In the genomic region with DNA sequence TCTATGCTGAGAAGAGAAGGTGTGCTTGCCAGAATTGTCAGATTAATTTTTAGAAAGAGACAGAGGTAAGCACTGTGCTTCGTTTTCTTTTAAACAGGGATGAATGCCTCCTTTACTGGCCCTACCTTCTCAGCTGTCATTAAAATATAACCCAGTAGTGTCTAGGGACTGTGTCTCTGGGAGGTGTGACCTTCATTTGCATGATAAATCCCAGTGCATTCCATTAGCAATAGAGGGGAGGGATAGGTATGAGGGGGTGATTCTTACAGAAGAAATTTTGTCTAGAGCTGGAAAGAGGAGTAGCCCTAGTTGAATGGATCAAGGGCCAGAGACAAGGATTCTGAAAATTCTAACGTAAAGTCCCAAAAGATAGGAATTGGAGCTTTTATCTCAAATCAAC, we compare ENCODE assay signal across 20 cellular contexts.
A peak's percentile ranks its signal among the peaks of the same experiment; 100 is the strongest.
DNase-seq lines count a peak whose midpoint lies in the region; ATAC-seq and TF ChIP-seq lines count a peak whose summit lies in the region.
"Had no signal": no experiment of that assay in that cellular context is flagged by ENCODE, and none has a peak within 500 bp of the region (broad histone marks: within the 10 kb centered on the region; RNA-seq: fewer than 3 reads in every experiment).

No MANE protein-coding gene starts in this region.

- peaks cover 68% of the 10 kb centered on the region for H3K4me1 ChIP-seq in HUES64 (ENCODE audit: insufficient read depth, low read length)
- peaks cover 29 to 93% (median 31%) of the 10 kb centered on the region in 3 donors for H3K4me1 ChIP-seq in gastroesophageal sphincter

- H3K4me3 ChIP-seq in HUES64 (ENCODE audit: low read length) (no peak overlapping the region), gastroesophageal sphincter (no peak overlapping the region)
- H3K4me3 ChIP-seq: PC-9 had no signal

- 20% methylated on average over 2 of the region's 2 CpGs for WGBS in HUES64
- WGBS in gastroesophageal sphincter (ENCODE audit: low coverage in 1 of 2), 2 donors = 70 to 75% methylated on average over 2 of the region's 2 CpGs

- peak overlapping the region in 2 of 3 experiments; percentile 82 to 100 for H3K27ac Mint-ChIP-seq in nephron
- H3K27ac Mint-ChIP-seq: CD14-positive monocyte had no signal

- no peaks in the 10 kb centered on the region for H3K36me3 ChIP-seq in HUES64 (ENCODE audit: insufficient read depth, low read length)
- no peaks in the 10 kb centered on the region for H3K36me3 ChIP-seq in gastroesophageal sphincter

- no peaks in the 10 kb centered on the region for H3K27me3 Mint-ChIP-seq in nephron (ENCODE audit: low read depth)

- no peak for TF ChIP-seq CTCF in gastroesophageal sphincter (IDR thresholded peaks at IDR 0.05)
- TF ChIP-seq CTCF in nephron (IDR thresholded peaks at IDR 0.05; ENCODE audit: unreplicated experiment in 3 of 3) = no peak

- H3K9me3 Mint-ChIP-seq in nephron = no peaks in the 10 kb centered on the region

- H3K4me1 Mint-ChIP-seq in nephron = peaks cover 76% of the 10 kb centered on the region

- no peak for TF ChIP-seq POLR2A in gastroesophageal sphincter (IDR thresholded peaks at IDR 0.05)

- H3K27me3 ChIP-seq in HUES64 (ENCODE audit: insufficient read depth, low read length) = no peaks in the 10 kb centered on the region
- H3K27me3 ChIP-seq in gastroesophageal sphincter = no peaks in the 10 kb centered on the region

- H3K9me3 ChIP-seq in HUES64 (ENCODE audit: insufficient read depth, low read depth, low read length) (no peaks in the 10 kb centered on the region), gastroesophageal sphincter (no peaks in the 10 kb centered on the region)

- H3K27ac ChIP-seq in HUES64 (ENCODE audit: low read depth, low read length) (peak overlapping the region; percentile 78; the same call in 1 of the 2 replicates), gastroesophageal sphincter (peak overlapping the region in 3 of 4 donors; percentile 22 to 79 (median 75))
- H3K27ac ChIP-seq: 22Rv1, PC-9, RWPE1 had no signal

- no peak for TF ChIP-seq EP300 in gastroesophageal sphincter (IDR thresholded peaks at IDR 0.05)

- H3K9ac ChIP-seq in HUES64 (ENCODE audit: low read depth, low read length) = no peak overlapping the region

- H3K4me3 Mint-ChIP-seq in nephron = no peak overlapping the region
- H3K4me3 Mint-ChIP-seq: CD14-positive monocyte had no signal

- peaks cover 7% of the 10 kb centered on the region for H3K36me3 Mint-ChIP-seq in nephron (ENCODE audit: low read depth)
- H3K36me3 Mint-ChIP-seq: CD14-positive monocyte had no signal

- peak; percentile 74 for DNase-seq in ELF-1 (ENCODE audit: low read depth, low spot score)
- no peak for DNase-seq in DMS53 treated with DMSO at 0.1 percent for 48 hours (lab: John Stamatoyannopoulos, UW; ENCODE audit: unreplicated experiment)
- no peak for DNase-seq in NCI-H446 treated with DMSO at 0.1 percent for 48 hours (lab: John Stamatoyannopoulos, UW)
- DNase-seq in NCI-H1417 treated with DMSO at 0.1 percent for 48 hours (lab: John Stamatoyannopoulos, UW) = no peak
- no peak for DNase-seq in A172 (ENCODE audit: low spot score)
- DNase-seq: DND-41, GOT3, KBM-7, NCI-H187 treated with DMSO at 0.1 percent for 48 hours, NCI-H226, NCI-H524 treated with DMSO at 0.1 percent for 48 hours, PC-9, SIG-M5 had no signal

- ATAC-seq in gastroesophageal sphincter = no peak
- ATAC-seq: SK-N-SH treated with all-trans-retinoic acid at 6 μM for 48 hours had no signal
